In genomic region chr18:32469691-32470131, GRCh38 we compare ENCODE assay signal across 9 cellular contexts. TPM values are rescaled to one million over a fixed set of nuclear protein-coding genes. Genes with fewer than 3 reads are reported as not detected.
DNase-seq lines count a peak whose midpoint lies in the region; ATAC-seq and TF ChIP-seq lines count a peak whose summit lies in the region.
"Had no signal": no experiment of that assay in that cellular context is flagged by ENCODE, and none has a peak within 500 bp of the region (broad histone marks: within the 10 kb centered on the region; RNA-seq: fewer than 3 reads in every experiment).

No MANE protein-coding gene starts in this region.

- H3K4me1 Mint-ChIP-seq in naive thymus-derived CD4-positive, alpha-beta T cell, result peaks cover 12 to 33% (median 26%) of the 10 kb centered on the region in 7 donors

- peak overlapping the region; percentile 67 to 95 (median 85) for H3K4me3 ChIP-seq in dorsolateral prefrontal cortex
- H3K4me3 ChIP-seq in naive thymus-derived CD4-positive, alpha-beta T cell (ENCODE audit: low read length), result peak overlapping the region; percentile 15

- H3K4me1 ChIP-seq in naive thymus-derived CD4-positive, alpha-beta T cell (ENCODE audit: control insufficient read depth in 2 of 2, insufficient read depth in 2 of 2, low read length in 2 of 2), result peaks cover 9 to 14% of the 10 kb centered on the region in 2 donors

- peaks cover 0 to under 1% (median 0%) of the 10 kb centered on the region in 5 donors for H3K36me3 Mint-ChIP-seq in naive thymus-derived CD4-positive, alpha-beta T cell

- no peaks in the 10 kb centered on the region for H3K9me3 ChIP-seq in naive thymus-derived CD4-positive, alpha-beta T cell (ENCODE audit: control insufficient read depth in 2 of 3, low read length in 3 of 3)

- H3K27me3 ChIP-seq in dorsolateral prefrontal cortex, result no peaks in the 10 kb centered on the region
- H3K27me3 ChIP-seq in naive thymus-derived CD4-positive, alpha-beta T cell (ENCODE audit: control insufficient read depth in 2 of 2, insufficient read depth in 2 of 2, low read length in 2 of 2), result peaks cover 4 to 5% of the 10 kb centered on the region in 2 donors

- TF ChIP-seq CTCF in GM10266 (IDR thresholded peaks at IDR 0.05; ENCODE audit: control insufficient read depth, insufficient read depth, low read depth, missing control alignments) (no peak), dorsolateral prefrontal cortex (IDR thresholded peaks at IDR 0.05 in 54 of 56, conservative IDR thresholded peaks at IDR 0.05 in 2 of 56; ENCODE audit: low read depth in 1 of 56, partially characterized antibody in 56 of 56) (peak in 1 of 56 donors; percentile 13)

- DNase-seq in GM10266 (ENCODE audit: extremely low spot score) (peak; percentile 22), NCI-H69 (lab: John Stamatoyannopoulos, UW) (peak; percentile 91), dorsolateral prefrontal cortex (no peak), islet precursor cell (no peak)
- peak in 2 of 9 donors; percentile 6 for DNase-seq in naive thymus-derived CD4-positive, alpha-beta T cell
- DNase-seq in stimulated activated naive CD4-positive, alpha-beta T cell treated with Interleukin-2 at 50 U/mL for 16 hours (lab: John Stamatoyannopoulos, UW), result no peak

- CTCF ChIA-PET in naive thymus-derived CD4-positive, alpha-beta T cell (lab: Charles Lee), result interaction anchor here (0.6 to 2.3 kb wide), 2 partner anchors 198 to 312 kb away, joined by 3 to 14 read pairs; no protein-coding TSS in a partner anchor

- H3K4me3 Mint-ChIP-seq in naive thymus-derived CD4-positive, alpha-beta T cell, result peak overlapping the region; percentile 74 to 90 (median 86)

- H3K27me3 Mint-ChIP-seq in naive thymus-derived CD4-positive, alpha-beta T cell, result peaks cover 34 to 82% (median 44%) of the 10 kb centered on the region in 5 donors

- peak overlapping the region in 4 of 9 donors; percentile 46 to 63 (median 55) for H3K27ac Mint-ChIP-seq in naive thymus-derived CD4-positive, alpha-beta T cell

- no peaks in the 10 kb centered on the region for H3K36me3 ChIP-seq in naive thymus-derived CD4-positive, alpha-beta T cell (ENCODE audit: control insufficient read depth in 2 of 3, insufficient read depth in 3 of 3, low read length in 3 of 3)

- H3K9me3 Mint-ChIP-seq in naive thymus-derived CD4-positive, alpha-beta T cell, result peaks cover 0 to 4% (median 0%) of the 10 kb centered on the region in 11 donors

- peak overlapping the region in 58 of 59 donors; percentile 1 to 93 (median 86) for H3K27ac ChIP-seq in dorsolateral prefrontal cortex
- H3K27ac ChIP-seq in naive thymus-derived CD4-positive, alpha-beta T cell (ENCODE audit: low read depth, low read length), result no peak overlapping the region

- intact Hi-C loops in dorsolateral prefrontal cortex (cut with DNase I), result loop anchor here (2.0 to 10.0 kb wide), 7 partner anchors 29 to 311 kb away; no protein-coding TSS in a partner anchor
- intact Hi-C loops in naive thymus-derived CD4-positive, alpha-beta T cell (cut with micrococcal nuclease), result loop anchor here (1.0 to 10.0 kb wide), 10 partner anchors 62 to 527 kb away; partner anchors contain the start of genes TRAPPC8 (in 2 of the 2) and RNF125 (in 1 of the 2)

- POLR2A ChIA-PET in naive thymus-derived CD4-positive, alpha-beta T cell (lab: Charles Lee), result no interaction called here

- ATAC-seq in naive thymus-derived CD4-positive, alpha-beta T cell, result no peak
- ATAC-seq in HG03095 (IDR thresholded peaks at IDR 0.05; ENCODE audit: unreplicated experiment) (no peak), HG02763 (IDR thresholded peaks at IDR 0.05; ENCODE audit: unreplicated experiment) (no peak)

RNA-seq across cellular contexts. Expression of gene GAREM1, which starts 1.0 kb away (rescaled TPM):
- total RNA-seq in dorsolateral prefrontal cortex, result 10 to 100 TPM; 16.7 to 42.4 (median 26.5) TPM
- total RNA-seq in naive thymus-derived CD4-positive, alpha-beta T cell, result under 1 TPM in 3 of 5 experiments, not detected in 2; 0.13 to 0.51 (median 0.43) TPM
- polyA plus RNA-seq in naive thymus-derived CD4-positive, alpha-beta T cell, result 1 to 10 TPM in 1 of 2 donors, under 1 TPM in 1; 0.06 to 1.0 TPM
- total RNA-seq: T-helper 2 cell treated with Interferon-gamma antibody and Interleukin-4, amounts not matched to agents 100 ng/mL and 5 ng/mL, for 36 hours had no signal

Comparison
In these comparisons a context has a peak if more than half of its experiments do, and no peak if none do; other contexts are left out.
1. DNase-seq: peak in GM10266 (single experiment) and NCI-H69 (single experiment); none in dorsolateral prefrontal cortex (0 of 10), islet precursor cell (single experiment) and stimulated activated naive CD4-positive, alpha-beta T cell treated with Interleukin-2 at 50 U/mL for 16 hours (single experiment).
2. RNA of gene GAREM1, which starts 1.0 kb away (total RNA-seq): 16.7 to 42.4 TPM in dorsolateral prefrontal cortex; 0.13 to 0.51 TPM in naive thymus-derived CD4-positive, alpha-beta T cell; every median in the first group is over 10 times any median in the second.